In genomic region chr1:154842635-154843034, GRCh38 we compare ENCODE assay signal across 16 cellular contexts.
"Had no signal": no experiment of that assay in that cellular context is flagged by ENCODE, and none has a peak within 500 bp of the region (broad histone marks: within the 10 kb centered on the region; RNA-seq: fewer than 3 reads in every experiment).

No MANE protein-coding gene starts in this region.

- H3K4me3 Mint-ChIP-seq: activated naive CD8-positive, alpha-beta T cell treated with anti-CD3 and anti-CD28 coated beads for 36 hours; activated T-cell treated with anti-CD3 and anti-CD28 coated beads, Interleukin-2, amount 50 U/mL, for 4 hours; neural progenitor cell; stimulated activated naive CD8-positive, alpha-beta T cell treated with anti-CD3 and anti-CD28 coated beads, Interleukin-15, amount 100 ng/mL, for 72 hours; WTC11 had no signal

- H3K4me1 ChIP-seq: breast epithelium had no signal

- H3K9ac ChIP-seq: neural progenitor cell had no signal

- H3K27me3 ChIP-seq: breast epithelium, neural progenitor cell, ovary had no signal

- ATAC-seq: activated T-cell treated with anti-CD3 and anti-CD28 coated beads, Interleukin-2, amount 50 U/mL, for 4 hours; gastroesophageal sphincter; WTC11 had no signal

- H3K4me2 ChIP-seq: neural progenitor cell had no signal

- H3K36me3 ChIP-seq: breast epithelium, gastroesophageal sphincter, neural progenitor cell, ovary, thoracic aorta had no signal

- H2AFZ ChIP-seq: neural progenitor cell had no signal

- H3K4me1 Mint-ChIP-seq: activated naive CD8-positive, alpha-beta T cell treated with anti-CD3 and anti-CD28 coated beads for 36 hours had no signal

- H3K9me3 Mint-ChIP-seq: activated naive CD8-positive, alpha-beta T cell treated with anti-CD3 and anti-CD28 coated beads for 36 hours; activated T-cell treated with anti-CD3 and anti-CD28 coated beads, Interleukin-2, amount 50 U/mL, for 4 hours; neural progenitor cell; stimulated activated naive CD8-positive, alpha-beta T cell treated with anti-CD3 and anti-CD28 coated beads, Interleukin-15, amount 100 ng/mL, for 72 hours; WTC11 had no signal

- H3K27ac ChIP-seq: breast epithelium, neural progenitor cell, ovary, thoracic aorta had no signal

- H3K36me3 Mint-ChIP-seq: activated naive CD8-positive, alpha-beta T cell treated with anti-CD3 and anti-CD28 coated beads for 36 hours; neural progenitor cell; WTC11 had no signal

- FAIRE-seq: urothelium cell line had no signal

- H3K27ac Mint-ChIP-seq: activated naive CD8-positive, alpha-beta T cell treated with anti-CD3 and anti-CD28 coated beads for 36 hours; neural progenitor cell; WTC11 had no signal

- H3K27me3 Mint-ChIP-seq: activated naive CD8-positive, alpha-beta T cell treated with anti-CD3 and anti-CD28 coated beads for 36 hours had no signal

- DNase-seq: activated CD4-positive, alpha-beta T cell treated with anti-CD3 and anti-CD28 coated beads, Interleukin-2, amount 50 U/mL, for 4 hours; activated gamma-delta T cell; activated naive CD8-positive, alpha-beta T cell treated with anti-CD3 and anti-CD28 coated beads for 36 hours; activated T-cell treated with anti-CD3 and anti-CD28 coated beads, Interleukin-2, amount 50 U/mL, for 4 hours; anterior cingulate cortex; dermis blood vessel endothelial cell; ovary; stimulated activated CD4-positive, alpha-beta T cell treated with anti-CD3 and anti-CD28 coated beads, Interleukin-4, amount 100 ng/mL, for 1 hour; stimulated activated CD8-positive, alpha-beta memory T cell treated with anti-CD3 and anti-CD28 coated beads, Interleukin-4, amount 100 ng/mL, for 48 hours; stimulated activated naive CD8-positive, alpha-beta T cell treated with anti-CD3 and anti-CD28 coated beads, Interleukin-15, amount 100 ng/mL, for 72 hours had no signal

- H3K9me3 ChIP-seq: breast epithelium, gastroesophageal sphincter, ovary, thoracic aorta had no signal

- H3K4me3 ChIP-seq: breast epithelium, gastroesophageal sphincter, neural progenitor cell, ovary, thoracic aorta had no signal
